Comparison of ENCODE assay signal across 20 cellular contexts in genomic region chr2:240450532-240451107, GRCh38. TPM values are rescaled to one million over a fixed set of nuclear protein-coding genes. Genes with fewer than 3 reads are reported as not detected.
DNase-seq lines count a peak whose midpoint lies in the region; ATAC-seq, FAIRE-seq and TF ChIP-seq lines count a peak whose summit lies in the region.
"Had no signal": no experiment of that assay in that cellular context is flagged by ENCODE, and none has a peak within 500 bp of the region (broad histone marks: within the 10 kb centered on the region; RNA-seq: fewer than 3 reads in every experiment).

No MANE protein-coding gene starts in this region.

- H3F3A ChIP-seq in GM23338 (replicated peaks; ENCODE audit: low read depth): no peaks in the 10 kb centered on the region

- no peaks in the 10 kb centered on the region for H3K36me3 Mint-ChIP-seq in chondrocyte (ENCODE audit: low read depth)
- no peaks in the 10 kb centered on the region for H3K36me3 Mint-ChIP-seq in GM23338 (ENCODE audit: low read depth)

- H3K9me2 ChIP-seq in Karpas-422 (replicated peaks; ENCODE audit: insufficient read depth, low read length) (no peaks in the 10 kb centered on the region), GM23338 (ENCODE audit: insufficient read depth) (no peaks in the 10 kb centered on the region)

- H3K27me3 Mint-ChIP-seq in chondrocyte (ENCODE audit: low read depth): no peaks in the 10 kb centered on the region
- H3K27me3 Mint-ChIP-seq in GM23338 (ENCODE audit: insufficient read depth, low read depth, poor library complexity): peaks cover 26% of the 10 kb centered on the region

- H3K4me3 ChIP-seq in Karpas-422 (ENCODE audit: low read length): no peak overlapping the region
- no peak overlapping the region for H3K4me3 ChIP-seq in HepG2 (replicated peaks in 1 of 3; ENCODE audit: insufficient read depth in 1 of 3, low read depth in 2 of 3, low read length in 3 of 3)
- H3K4me3 ChIP-seq in skeletal muscle satellite cell (ENCODE audit: low read length): no peak overlapping the region
- H3K4me3 ChIP-seq in GM23338: no peak overlapping the region
- H3K4me3 ChIP-seq: ascending aorta had no signal

- H3K4me1 Mint-ChIP-seq in chondrocyte (ENCODE audit: low read depth): peaks cover 41% of the 10 kb centered on the region
- H3K4me1 Mint-ChIP-seq in GM23338: peaks cover 27% of the 10 kb centered on the region

- 32% methylated on average over 13 of the region's 16 CpGs for WGBS in HepG2 (ENCODE audit: low lambda C conversion rate)

- no peak for ATAC-seq in HepG2
- ATAC-seq in HG02642 (IDR thresholded peaks at IDR 0.05; ENCODE audit: poor library complexity, unreplicated experiment): no peak
- ATAC-seq in GM23338: no peak
- ATAC-seq in GM21526 (IDR thresholded peaks at IDR 0.05; ENCODE audit: low FRiP score, unreplicated experiment): no peak

- H3K9ac ChIP-seq in Karpas-422 (ENCODE audit: low read length): no peak overlapping the region
- H3K9ac ChIP-seq in HepG2 (ENCODE audit: insufficient read depth, low read depth, low read length): no peak overlapping the region
- no peak overlapping the region for H3K9ac ChIP-seq in skeletal muscle satellite cell (ENCODE audit: low read depth, low read length)

- in situ Hi-C loops in HepG2 (cut with HindIII; ENCODE audit: extremely low pct_ligation_motif_present, low pct_unique_long_range_greater_than_20kb): no loop called here

- intact Hi-C loops in HepG2 (cut with micrococcal nuclease; ENCODE audit: unreplicated experiment): no loop called here

- no TSS peak for BruUV-seq in HepG2 (replicated peaks; lab: Mats Ljungman, UMichigan)

- no peaks in the 10 kb centered on the region for H3K79me2 ChIP-seq in Karpas-422 (ENCODE audit: low read length)
- no peaks in the 10 kb centered on the region for H3K79me2 ChIP-seq in HepG2 (ENCODE audit: insufficient read depth, low read length)
- H3K79me2 ChIP-seq in GM23338 (replicated peaks; ENCODE audit: insufficient read depth): no peaks in the 10 kb centered on the region

- TF ChIP-seq RAD21 in HepG2 (CRISPR knock-in tag; IDR thresholded peaks at IDR 0.05): no peak

- H3K27ac Mint-ChIP-seq in chondrocyte (ENCODE audit: unreplicated experiment) (peak overlapping the region; percentile 77), GM23338 (no peak overlapping the region)
- H3K27ac Mint-ChIP-seq: activated T-helper 2 cell treated with anti-CD3 and anti-CD28 coated beads, Interferon-gamma antibody, Interleukin-2, Interleukin-4, amounts not matched to agents 10 μg/mL and 5 μg/mL and 100 μg/mL, durations not matched to agents 14 hours and 24 hours and 36 hours had no signal

- TF ChIP-seq POLR2A in HepG2 (IDR thresholded peaks at IDR 0.05; ENCODE audit: insufficient read depth in 1 of 2, low read depth in 2 of 2, low read length in 2 of 2): no peak

- POLR2A ChIA-PET in HepG2 (lab: Yijun Ruan, JAX): interaction anchor here (1.2 kb wide), 1 partner anchor 199 kb away, joined by 3 read pairs; no protein-coding TSS in a partner anchor

- no peaks in the 10 kb centered on the region for H3K27me3 ChIP-seq in Karpas-422 (ENCODE audit: low read length)
- H3K27me3 ChIP-seq in HepG2 (ENCODE audit: control insufficient read depth in 1 of 2, insufficient read depth in 2 of 2, low read length in 2 of 2): peaks cover 31 to 75% of the 10 kb centered on the region in 2 experiments
- no peaks in the 10 kb centered on the region for H3K27me3 ChIP-seq in skeletal muscle satellite cell (ENCODE audit: control insufficient read depth, insufficient read depth, low read length)
- peaks cover 23% of the 10 kb centered on the region for H3K27me3 ChIP-seq in GM23338 (ENCODE audit: insufficient read depth)
- H3K27me3 ChIP-seq: ascending aorta had no signal

- H2AFZ ChIP-seq in Karpas-422 (ENCODE audit: low read length) (no peak overlapping the region), HepG2 (ENCODE audit: low read length) (no peak overlapping the region), GM23338 (no peak overlapping the region)

- DNase-seq in Karpas-422 (peak; percentile 55), chondrocyte (ENCODE audit: low spot score) (peak; percentile 40), HepG2 (ENCODE audit: low spot score) (no peak), GM23338 (ENCODE audit: low spot score) (no peak), superior temporal gyrus (ENCODE audit: extremely low spot score) (no peak)
- DNase-seq: activated CD4-positive, CD25-positive, alpha-beta regulatory T cell; AML-193; cortex of kidney; DMS 273 treated with DMSO at 0.1 percent for 48 hours; GF-D8; GOT3; KBM-7; NCI-H2081 treated with DMSO at 0.1 percent for 48 hours; NCI-H524 treated with DMSO at 0.1 percent for 48 hours; stimulated activated CD4-positive, alpha-beta T cell treated with anti-CD3 and anti-CD28 coated beads, Interleukin-4, amount 100 ng/mL, for 24 hours had no signal

- no peaks in the 10 kb centered on the region for H3K9me3 ChIP-seq in Karpas-422 (ENCODE audit: low read length)
- no peaks in the 10 kb centered on the region for H3K9me3 ChIP-seq in HepG2 (ENCODE audit: low read length)
- H3K9me3 ChIP-seq in skeletal muscle satellite cell (replicated peaks; ENCODE audit: low read length): no peaks in the 10 kb centered on the region
- H3K9me3 ChIP-seq: ascending aorta had no signal

- H3K4me3 Mint-ChIP-seq in chondrocyte (ENCODE audit: unreplicated experiment) (peak overlapping the region; percentile 22), GM23338 (no peak overlapping the region)

- H3K4me1 ChIP-seq in Karpas-422 (ENCODE audit: low read length) (peaks cover 14% of the 10 kb centered on the region), HepG2 (ENCODE audit: insufficient read depth, low read length) (peaks cover 22% of the 10 kb centered on the region), skeletal muscle satellite cell (ENCODE audit: control insufficient read depth, insufficient read depth, low read length) (peaks cover 30% of the 10 kb centered on the region), GM23338 (ENCODE audit: insufficient read depth) (peaks cover 17% of the 10 kb centered on the region)

- TF ChIP-seq CTCF in chondrocyte (IDR thresholded peaks at IDR 0.05): no peak
- TF ChIP-seq CTCF in HepG2 (CRISPR knock-in tag; IDR thresholded peaks at IDR 0.05): no peak
- no peak for TF ChIP-seq CTCF in GM23338 (conservative IDR thresholded peaks at IDR 0.05; ENCODE audit: low read depth in 2 of 2)

- H3K9me3 Mint-ChIP-seq in chondrocyte (ENCODE audit: low read depth) (no peaks in the 10 kb centered on the region), GM23338 (no peaks in the 10 kb centered on the region)
- H3K9me3 Mint-ChIP-seq: activated T-helper 2 cell treated with anti-CD3 and anti-CD28 coated beads, Interferon-gamma antibody, Interleukin-2, Interleukin-4, amounts not matched to agents 10 μg/mL and 5 μg/mL and 100 μg/mL, durations not matched to agents 14 hours and 24 hours and 36 hours had no signal

- H3K36me3 ChIP-seq in Karpas-422 (ENCODE audit: insufficient read depth, low read length) (no peaks in the 10 kb centered on the region), HepG2 (replicated peaks in 1 of 2; ENCODE audit: control insufficient read depth in 1 of 2, insufficient read depth in 2 of 2, low read length in 2 of 2) (no peaks in the 10 kb centered on the region), skeletal muscle satellite cell (ENCODE audit: insufficient read depth, low read length) (peaks cover 8% of the 10 kb centered on the region), GM23338 (ENCODE audit: insufficient read depth) (no peaks in the 10 kb centered on the region)

- H3K27ac ChIP-seq in Karpas-422 (ENCODE audit: low read length) (no peak overlapping the region), HepG2 (ENCODE audit: extremely low read length, insufficient read depth, low read length) (no peak overlapping the region), GM23338 (ENCODE audit: low read depth) (no peak overlapping the region)
- H3K27ac ChIP-seq: ascending aorta had no signal

- H4K20me1 ChIP-seq in Karpas-422 (ENCODE audit: insufficient read depth, low read depth, low read length) (peaks cover 12% of the 10 kb centered on the region; the same call in 1 of the 2 replicates), HepG2 (ENCODE audit: insufficient read depth, low read length) (peaks cover 16% of the 10 kb centered on the region; the same call in 1 of the 2 replicates), GM23338 (replicated peaks; ENCODE audit: insufficient read depth) (peaks cover 25% of the 10 kb centered on the region)

- CTCF ChIA-PET in HepG2 (lab: Yijun Ruan, JAX; ENCODE audit: low intra/inter-chr PET ratio, low total read pairs): no interaction called here

- no peak for FAIRE-seq in HepG2 (lab: Jason Lieb, UNC)

- TF ChIP-seq EP300 in HepG2 (IDR thresholded peaks at IDR 0.05; ENCODE audit: low read depth in 2 of 2, low read length in 2 of 2): no peak
- TF ChIP-seq EP300 in HepG2 (CRISPR knock-in tag; IDR thresholded peaks at IDR 0.05; ENCODE audit: borderline replicate concordance): no peak

- H3K4me2 ChIP-seq in Karpas-422 (ENCODE audit: low read depth, low read length, poor library complexity, severe bottlenecking): peak overlapping the region; percentile 26
- H3K4me2 ChIP-seq in HepG2 (ENCODE audit: low read depth, low read length): no peak overlapping the region
- H3K4me2 ChIP-seq in skeletal muscle satellite cell (ENCODE audit: low read length): peak overlapping the region; percentile 90
- H3K4me2 ChIP-seq in GM23338: no peak overlapping the region; the same call in 1 of the 2 replicates

RNA-seq across cellular contexts. Expression of gene GPC1, which starts 15.2 kb away (rescaled TPM):
- total RNA-seq in Karpas-422 (2014; rRNA removed; shearing (Covaris generic); ENCODE audit: low replicate concordance): 0.60 and 0.87 TPM in 2 replicates
- 261 to 354 TPM (median 264 TPM) in 3 replicates for total RNA-seq in chondrocyte
- 2.1 and 5.5 TPM in 2 replicates for total RNA-seq in HepG2 (2016; rRNA removed; fragmentation: Illumina TruSeq; extraction: Trizol)
- 0.91 and 1.6 TPM in 2 replicates for total RNA-seq in HepG2 (2016; cell fraction: cytosol; rRNA removed; fragmentation: Illumina TruSeq; extraction: Trizol; ENCODE audit: low read depth)
- 1.8 and 5.2 TPM in 2 replicates for total RNA-seq in HepG2 (2016; cell fraction: insoluble cytoplasmic fraction; rRNA removed; fragmentation: Illumina TruSeq; extraction: Trizol)
- 1.9 and 2.0 TPM in 2 replicates for total RNA-seq in HepG2 (2016; cell fraction: membrane; rRNA removed; fragmentation: Illumina TruSeq; extraction: Trizol)
- 5.4 and 7.0 TPM in 2 replicates for total RNA-seq in HepG2 (2016; cell fraction: nucleus; rRNA removed; fragmentation: Illumina TruSeq; extraction: Trizol)
- 4.0 and 4.8 TPM in 2 replicates for polyA plus RNA-seq in HepG2 (2011; rRNA removed)
- polyA plus RNA-seq in HepG2 (2011; cell fraction: cytosol; rRNA removed): 2.4 and 5.8 TPM in 2 replicates
- polyA plus RNA-seq in HepG2 (2011; cell fraction: nucleus; rRNA removed): 6.0 and 8.9 TPM in 2 replicates
- 1.1 and 2.2 TPM in 2 replicates for polyA plus RNA-seq in HepG2 (2012)
- polyA plus RNA-seq in HepG2 (2016; cell fraction: cytosol; fragmentation: Illumina TruSeq; extraction: Trizol; ENCODE audit: low read depth): 1.3 and 1.7 TPM in 2 replicates
- 3.2 and 3.7 TPM in 2 replicates for polyA plus RNA-seq in HepG2 (2016; cell fraction: insoluble cytoplasmic fraction; fragmentation: Illumina TruSeq; extraction: Trizol; ENCODE audit: low read depth)
- polyA plus RNA-seq in HepG2 (2016; cell fraction: membrane; fragmentation: Illumina TruSeq; extraction: Trizol; ENCODE audit: low read depth): 2.1 and 3.5 TPM in 2 replicates
- 12.8 and 13.1 TPM in 2 replicates for polyA plus RNA-seq in HepG2 (2016; cell fraction: nucleus; fragmentation: Illumina TruSeq; extraction: Trizol; ENCODE audit: insufficient read depth, low read depth)
- 9.2 and 40.8 TPM in 2 replicates for polyA minus RNA-seq in HepG2 (2011; rRNA and poly(A)+ RNA removed; ENCODE audit: low replicate concordance)
- 7.8 and 8.3 TPM in 2 replicates for polyA minus RNA-seq in HepG2 (2011; cell fraction: cytosol; rRNA and poly(A)+ RNA removed)
- 2.1 and 4.8 TPM in 2 replicates for polyA minus RNA-seq in HepG2 (2011; cell fraction: nucleus; rRNA and poly(A)+ RNA removed)
- total RNA-seq in skeletal muscle satellite cell (2012; rRNA removed): 102 and 105 TPM in 2 replicates
- total RNA-seq in GM23338 (2014; rRNA removed; shearing (Covaris generic)): 46.2 and 56.9 TPM in 2 replicates
- polyA plus RNA-seq in GM23338 (2016; fragmentation: Nextera tagmentation; extraction: Ambion mirVana): 9.0 and 10.8 TPM in 2 replicates

Comparison
In these comparisons a context has a peak if more than half of its experiments do, and no peak if none do; other contexts are left out.
1. DNase-seq: peak in Karpas-422 (single experiment) and chondrocyte (single experiment); none in HepG2 (single experiment), GM23338 (single experiment) and superior temporal gyrus (single experiment).
2. H3K4me2 ChIP-seq: peak in Karpas-422 (single experiment) and skeletal muscle satellite cell (single experiment); none in HepG2 (single experiment) and GM23338 (single experiment).